23 cellular contexts compared by ENCODE assay signal in genomic region chr10:20882091-20882490, GRCh38. TPM values are rescaled to one million over a fixed set of nuclear protein-coding genes. Genes with fewer than 3 reads are reported as not detected.
DNase-seq lines count a peak whose midpoint lies in the region; ATAC-seq, FAIRE-seq and TF ChIP-seq lines count a peak whose summit lies in the region.
"Had no signal": no experiment of that assay in that cellular context is flagged by ENCODE, and none has a peak within 500 bp of the region (broad histone marks: within the 10 kb centered on the region; RNA-seq: fewer than 3 reads in every experiment).

No MANE protein-coding gene starts in this region.

- H3K27ac ChIP-seq in HepG2 (ENCODE audit: extremely low read length, insufficient read depth, low read length) (no peak overlapping the region), right lobe of liver (no peak overlapping the region)
- H3K27ac ChIP-seq: BLaER1 had no signal

- peaks cover 5% of the 10 kb centered on the region; the same call in 1 of the 2 replicates for H3K9me3 Mint-ChIP-seq in WTC11
- peaks cover 4% of the 10 kb centered on the region for H3K9me3 Mint-ChIP-seq in neural crest cell
- H3K9me3 Mint-ChIP-seq: CD8-positive, alpha-beta T cell had no signal

- no peaks in the 10 kb centered on the region for H3K79me2 ChIP-seq in HepG2 (ENCODE audit: insufficient read depth, low read length)

- H2AFZ ChIP-seq in HepG2 (ENCODE audit: low read length) = no peak overlapping the region

- H3K27me3 Mint-ChIP-seq in WTC11 (ENCODE audit: low read depth) (no peaks in the 10 kb centered on the region), neural crest cell (ENCODE audit: low read depth) (no peaks in the 10 kb centered on the region)

- TF ChIP-seq POLR2A in HepG2 (IDR thresholded peaks at IDR 0.05; ENCODE audit: insufficient read depth in 1 of 2, low read depth in 2 of 2, low read length in 2 of 2) (no peak), right lobe of liver (IDR thresholded peaks at IDR 0.05) (no peak)

- no peaks in the 10 kb centered on the region for H3K4me1 ChIP-seq in HepG2 (ENCODE audit: insufficient read depth, low read length)
- H3K4me1 ChIP-seq in right lobe of liver = no peaks in the 10 kb centered on the region
- H3K4me1 ChIP-seq: BLaER1, Caco-2 had no signal

- H3K9me3 ChIP-seq in HepG2 (ENCODE audit: low read length) (no peaks in the 10 kb centered on the region), right lobe of liver (no peaks in the 10 kb centered on the region)
- H3K9me3 ChIP-seq: BE2C, BLaER1, Caco-2 had no signal

- no peaks in the 10 kb centered on the region for H3K36me3 Mint-ChIP-seq in WTC11
- H3K36me3 Mint-ChIP-seq in neural crest cell (ENCODE audit: low read depth) = no peaks in the 10 kb centered on the region
- H3K36me3 Mint-ChIP-seq: CD14-positive monocyte; CD4-positive, CD25-positive, alpha-beta regulatory T cell; CD8-positive, alpha-beta T cell had no signal

- ATAC-seq in HepG2 (no peak), right lobe of liver (no peak), WTC11 (no peak), HG02610 (IDR thresholded peaks at IDR 0.05; ENCODE audit: unreplicated experiment) (no peak)
- ATAC-seq: CD8-positive, alpha-beta T cell had no signal

- CTCF ChIA-PET in HepG2 (lab: Yijun Ruan, JAX; ENCODE audit: low intra/inter-chr PET ratio, low total read pairs) = no interaction called here
- CTCF ChIA-PET in WTC11 (lab: Charles Lee) = no interaction called here

- POLR2A ChIA-PET in HepG2 (lab: Yijun Ruan, JAX) = no interaction called here
- POLR2A ChIA-PET in WTC11 (lab: Charles Lee) = no interaction called here

- TF ChIP-seq EP300 in HepG2 (IDR thresholded peaks at IDR 0.05; ENCODE audit: low read depth in 2 of 2, low read length in 2 of 2) (no peak), HepG2 (CRISPR knock-in tag; IDR thresholded peaks at IDR 0.05; ENCODE audit: borderline replicate concordance) (no peak)

- no peak for FAIRE-seq in HepG2 (lab: Jason Lieb, UNC)
- FAIRE-seq: A204.1, D721Med, G401.6, GM12891, GM19239 had no signal

- in situ Hi-C loops in HepG2 (cut with HindIII; ENCODE audit: extremely low pct_ligation_motif_present, low pct_unique_long_range_greater_than_20kb) = no loop called here

- TF ChIP-seq RAD21 in HepG2 (CRISPR knock-in tag; IDR thresholded peaks at IDR 0.05) = no peak

- H3K27ac Mint-ChIP-seq in WTC11 (no peak overlapping the region), neural crest cell (ENCODE audit: unreplicated experiment) (peak overlapping the region; percentile 64)
- H3K27ac Mint-ChIP-seq: CD14-positive monocyte; CD4-positive, CD25-positive, alpha-beta regulatory T cell; CD8-positive, alpha-beta T cell had no signal

- no peaks in the 10 kb centered on the region for H4K20me1 ChIP-seq in HepG2 (ENCODE audit: insufficient read depth, low read length)
- H4K20me1 ChIP-seq: BLaER1 had no signal

- H3K36me3 ChIP-seq in HepG2 (replicated peaks in 1 of 2; ENCODE audit: control insufficient read depth in 1 of 2, insufficient read depth in 2 of 2, low read length in 2 of 2) (no peaks in the 10 kb centered on the region), right lobe of liver (no peaks in the 10 kb centered on the region)
- H3K36me3 ChIP-seq: BE2C, BLaER1 had no signal

- WGBS in HepG2 (ENCODE audit: low lambda C conversion rate) = 1% methylated on average over 2 of the region's 2 CpGs
- WGBS in right lobe of liver (ENCODE audit: insufficient coverage, low coverage, low lambda C conversion rate, missing lambda C conversion rate) = 52% methylated on average over 2 of the region's 2 CpGs

- intact Hi-C loops in HepG2 (cut with micrococcal nuclease; ENCODE audit: unreplicated experiment) = no loop called here
- intact Hi-C loops in right lobe of liver (cut with DNase I) = no loop called here

- H3K9ac ChIP-seq in HepG2 (ENCODE audit: insufficient read depth, low read depth, low read length) = no peak overlapping the region
- H3K9ac ChIP-seq: BLaER1 had no signal

- 0 out of 5 replicates have a peak, but pooled peaks cover 0 to 2% of the 10 kb centered on the region in 2 experiments for H3K27me3 ChIP-seq in HepG2 (ENCODE audit: control insufficient read depth in 1 of 2, insufficient read depth in 2 of 2, low read length in 2 of 2)
- no peaks in the 10 kb centered on the region for H3K27me3 ChIP-seq in right lobe of liver
- H3K27me3 ChIP-seq: BE2C, BLaER1 had no signal

- no peak overlapping the region for H3K4me2 ChIP-seq in HepG2 (ENCODE audit: low read depth, low read length)
- H3K4me2 ChIP-seq: BLaER1 had no signal

- TF ChIP-seq CTCF in HepG2 (CRISPR knock-in tag; IDR thresholded peaks at IDR 0.05) = no peak
- no peak for TF ChIP-seq CTCF in right lobe of liver (IDR thresholded peaks at IDR 0.05)
- TF ChIP-seq CTCF in WTC11 (IDR thresholded peaks at IDR 0.05) = no peak
- TF ChIP-seq CTCF in neural crest cell (conservative IDR thresholded peaks at IDR 0.05) = no peak

- no peaks in the 10 kb centered on the region for H3K4me1 Mint-ChIP-seq in WTC11
- H3K4me1 Mint-ChIP-seq in neural crest cell = no peaks in the 10 kb centered on the region
- H3K4me1 Mint-ChIP-seq: CD14-positive monocyte; CD4-positive, CD25-positive, alpha-beta regulatory T cell had no signal

- DNase-seq in HepG2 (ENCODE audit: low spot score) = no peak
- DNase-seq in right lobe of liver = no peak
- no peak for DNase-seq in WTC11 (ENCODE audit: low spot score)
- no peak for DNase-seq in neural crest cell (ENCODE audit: low read depth, low spot score)
- DNase-seq in effector CD8-positive, alpha-beta T cell (lab: John Stamatoyannopoulos, UW) = no peak
- DNase-seq: 8988T; ACHN; BE2C; C1 segment of cervical spinal cord; Caco-2; Calu3; CD4-positive, CD25-positive, alpha-beta regulatory T cell; CD8-positive, alpha-beta T cell; DMS79 treated with DMSO at 0.1 percent for 48 hours; GF-D8 had no signal

- H3K4me3 ChIP-seq in HepG2 (replicated peaks in 1 of 3; ENCODE audit: insufficient read depth in 1 of 3, low read depth in 2 of 3, low read length in 3 of 3) (no peak overlapping the region), right lobe of liver (no peak overlapping the region)
- H3K4me3 ChIP-seq: BLaER1 had no signal

- H3K4me3 Mint-ChIP-seq in WTC11 (no peak overlapping the region), neural crest cell (no peak overlapping the region)
- H3K4me3 Mint-ChIP-seq: CD14-positive monocyte; CD4-positive, CD25-positive, alpha-beta regulatory T cell; CD8-positive, alpha-beta T cell had no signal

- BruUV-seq in HepG2 (replicated peaks; lab: Mats Ljungman, UMichigan) = no TSS peak

TF ChIP-seq in HepG2, 621 proteins besides CTCF, POLR2A, EP300 and RAD21:
- TF ChIP-seq REPIN1 (CRISPR knock-in tag; IDR thresholded peaks at IDR 0.05; ENCODE audit: borderline replicate concordance, low read depth) (no peak), ATM (IDR thresholded peaks at IDR 0.05; ENCODE audit: borderline replicate concordance) (0 out of 2 replicates have a peak, but pooled peaks have one; percentile 40)

TF ChIP-seq in WTC11, 78 proteins besides CTCF, POLR2A, EP300 and RAD21 (continues in another document):
- TF ChIP-seq ZBTB21 (CRISPR knock-in tag; IDR thresholded peaks at IDR 0.05; ENCODE audit: borderline replicate concordance) = no peak
- no peak for TF ChIP-seq EMX1 (CRISPR knock-in tag; IDR thresholded peaks at IDR 0.05)
- TF ChIP-seq, protein P1, sequence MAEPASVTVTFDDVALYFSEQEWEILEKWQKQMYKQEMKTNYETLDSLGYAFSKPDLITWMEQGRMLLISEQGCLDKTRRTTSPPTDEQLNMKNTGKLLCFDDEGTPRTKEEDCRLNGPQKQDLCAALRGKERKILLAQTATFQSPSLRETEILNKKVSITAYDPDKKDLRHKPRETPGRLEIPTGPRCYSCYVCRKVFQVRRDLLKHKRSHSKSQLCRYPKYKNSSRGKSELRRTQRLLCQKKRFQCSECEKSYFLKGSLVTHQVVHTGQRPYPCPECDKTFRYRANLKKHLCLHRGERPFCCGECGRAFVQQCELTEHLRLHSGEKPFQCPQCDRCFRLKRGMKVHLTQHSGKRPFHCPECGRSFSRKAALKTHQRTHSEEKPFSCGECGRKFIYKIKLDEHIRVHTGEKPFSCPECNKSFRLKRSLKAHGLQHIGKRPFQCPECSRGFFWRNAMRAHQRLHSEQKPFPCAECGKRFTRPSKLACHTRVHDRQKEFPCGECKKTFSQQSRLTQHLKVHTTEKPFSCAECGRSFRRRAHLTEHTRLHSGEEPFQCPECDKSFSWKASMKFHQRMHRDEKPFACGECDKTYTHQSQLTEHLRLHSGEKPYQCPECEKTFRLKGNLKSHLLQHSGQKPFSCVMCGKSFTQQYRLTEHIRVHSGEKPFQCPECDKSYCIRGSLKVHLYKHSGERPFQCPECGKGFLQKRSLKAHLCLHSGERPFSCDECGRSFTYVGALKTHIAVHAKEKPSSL (CRISPR knock-in tag; conservative IDR thresholded peaks at IDR 0.05) = no peak

RNA-seq across cellular contexts. Expression of gene NEBL, which starts 15.0 kb away (rescaled TPM):
- total RNA-seq in HepG2 (2016; rRNA removed; fragmentation: Illumina TruSeq; extraction: Trizol) = not detected in 2 replicates
- total RNA-seq in HepG2 (2016; cell fraction: cytosol; rRNA removed; fragmentation: Illumina TruSeq; extraction: Trizol; ENCODE audit: low read depth) = not detected in 2 replicates
- not detected in 2 replicates for total RNA-seq in HepG2 (2016; cell fraction: insoluble cytoplasmic fraction; rRNA removed; fragmentation: Illumina TruSeq; extraction: Trizol)
- total RNA-seq in HepG2 (2016; cell fraction: membrane; rRNA removed; fragmentation: Illumina TruSeq; extraction: Trizol) = not detected in 2 replicates
- total RNA-seq in HepG2 (2016; cell fraction: nucleus; rRNA removed; fragmentation: Illumina TruSeq; extraction: Trizol) = not detected in 2 replicates
- polyA plus RNA-seq in HepG2 (2011; rRNA removed) = not detected in 2 replicates
- not detected in 2 replicates for polyA plus RNA-seq in HepG2 (2011; cell fraction: cytosol; rRNA removed)
- not detected in 2 replicates for polyA plus RNA-seq in HepG2 (2011; cell fraction: nucleus; rRNA removed)
- polyA plus RNA-seq in HepG2 (2012) = not detected in 2 replicates
- polyA plus RNA-seq in HepG2 (2016; cell fraction: cytosol; fragmentation: Illumina TruSeq; extraction: Trizol; ENCODE audit: low read depth) = not detected in 2 replicates
- not detected in 2 replicates for polyA plus RNA-seq in HepG2 (2016; cell fraction: insoluble cytoplasmic fraction; fragmentation: Illumina TruSeq; extraction: Trizol; ENCODE audit: low read depth)
- polyA plus RNA-seq in HepG2 (2016; cell fraction: membrane; fragmentation: Illumina TruSeq; extraction: Trizol; ENCODE audit: low read depth) = not detected in 2 replicates
- polyA plus RNA-seq in HepG2 (2016; cell fraction: nucleus; fragmentation: Illumina TruSeq; extraction: Trizol; ENCODE audit: insufficient read depth, low read depth) = not detected in 2 replicates
- 0.40 TPM in 1 of 2 replicates, not detected in the other for polyA minus RNA-seq in HepG2 (2011; rRNA and poly(A)+ RNA removed; ENCODE audit: low replicate concordance)
- not detected in 2 replicates for polyA minus RNA-seq in HepG2 (2011; cell fraction: cytosol; rRNA and poly(A)+ RNA removed)
- 0.25 TPM in 1 of 2 replicates, not detected in the other for polyA minus RNA-seq in HepG2 (2011; cell fraction: nucleus; rRNA and poly(A)+ RNA removed)
- total RNA-seq in right lobe of liver = 1 to 10 TPM; 1.2 to 8.3 (median 2.4) TPM
- total RNA-seq in WTC11 (2021) = 8.9 to 10.5 TPM (median 9.7 TPM) in 3 replicates
- total RNA-seq in neural crest cell = 8.4 TPM in 2 replicates
- total RNA-seq: CD8-positive, alpha-beta T cell had no signal

Comparison
In these comparisons a context has a peak if more than half of its experiments do, and no peak if none do; other contexts are left out.
1. Of the 50 proteins assayed by ChIP-seq in both HepG2 and WTC11: peak only in HepG2: none; only in WTC11: ZNF512; in both: none; in neither: 49.